ENCODE assay signal across 8 cellular contexts in genomic region chr14:92507174-92507768, GRCh38. TPM values are rescaled to one million over a fixed set of nuclear protein-coding genes. Genes with fewer than 3 reads are reported as not detected.
DNase-seq lines count a peak whose midpoint lies in the region; ATAC-seq and TF ChIP-seq lines count a peak whose summit lies in the region.

No MANE protein-coding gene starts in this region.

- H3K27ac ChIP-seq in WERI-Rb-1: no peak overlapping the region

- no peaks in the 10 kb centered on the region for H3K36me3 ChIP-seq in WERI-Rb-1

- no peak for TF ChIP-seq CTCF in WERI-Rb-1 (IDR thresholded peaks at IDR 0.05; ENCODE audit: low read depth, low read length)

- peak; percentile 56 for ATAC-seq in GM21619 (IDR thresholded peaks at IDR 0.05; ENCODE audit: unreplicated experiment)
- ATAC-seq in esophagus mucosa: peak; percentile 67
- no peak for ATAC-seq in GM19035 (IDR thresholded peaks at IDR 0.05; ENCODE audit: unreplicated experiment)

- no peak overlapping the region for H3K4me3 ChIP-seq in WERI-Rb-1 (ENCODE audit: low read depth, low read length)

- H3K27me3 ChIP-seq in WERI-Rb-1 (ENCODE audit: insufficient read depth, low read depth, severe bottlenecking): no peaks in the 10 kb centered on the region

- H3K9me3 ChIP-seq in WERI-Rb-1 (ENCODE audit: severe bottlenecking): no peaks in the 10 kb centered on the region

- DNase-seq in DMS153 (lab: John Stamatoyannopoulos, UW) (peak; percentile 95), NCI-H2029 treated with DMSO at 0.1 percent for 48 hours (lab: John Stamatoyannopoulos, UW) (peak; percentile 56), WERI-Rb-1 (no peak)
- DNase-seq in stimulated activated CD4-positive, alpha-beta T cell treated with anti-CD3 and anti-CD28 coated beads, Interleukin-2, amount 100 ng/mL, for 48 hours: no peak
- no peak for DNase-seq in NK-92 treated with Interleukin-12 subunit alpha and Interleukin-12 subunit beta, amount 100 ng/mL, for 24 hours (lab: John Stamatoyannopoulos, UW)

RNA-seq across cellular contexts. Expression of gene RIN3, which starts 6.3 kb away (rescaled TPM):
- 5.4 TPM for total RNA-seq in esophagus mucosa

Comparison
In these comparisons a context has a peak if more than half of its experiments do, and no peak if none do; other contexts are left out.
1. DNase-seq: peak in DMS153 (single experiment) and NCI-H2029 treated with DMSO at 0.1 percent for 48 hours (single experiment); none in stimulated activated CD4-positive, alpha-beta T cell treated with anti-CD3 and anti-CD28 coated beads, Interleukin-2, amount 100 ng/mL, for 48 hours (0 of 2), NK-92 treated with Interleukin-12 subunit alpha and Interleukin-12 subunit beta, amount 100 ng/mL, for 24 hours (single experiment) and WERI-Rb-1 (single experiment).